25 cellular contexts compared by ENCODE assay signal in genomic region chr12:24366514-24366913, GRCh38.
"Had no signal": no experiment of that assay in that cellular context is flagged by ENCODE, and none has a peak within 500 bp of the region (broad histone marks: within the 10 kb centered on the region; RNA-seq: fewer than 3 reads in every experiment).

No MANE protein-coding gene starts in this region.

- H3K27me3 ChIP-seq: heart left ventricle, pancreas, sigmoid colon, spleen, tibial nerve, uterus had no signal

- H3K27ac ChIP-seq: heart left ventricle, lower lobe of right lung, pancreas, prostate gland, sigmoid colon, spleen, tibial nerve, uterus had no signal

- H3K27ac Mint-ChIP-seq: mesothelial cell of epicardium; naive B cell; natural killer cell; stimulated activated effector memory CD8-positive, alpha-beta T cell treated with anti-CD3 and anti-CD28 coated beads, Interleukin-12 subunit alpha, Interleukin-12 subunit beta, amount 100 ng/mL, for 72 hours; stimulated activated naive CD8-positive, alpha-beta T cell treated with anti-CD3 and anti-CD28 coated beads, Interleukin-15, Interleukin-2, amounts not matched to agents 100 ng/mL and 50 ng/mL, for 24 hours; type B pancreatic cell had no signal

- H3K9me3 ChIP-seq: heart left ventricle, lower lobe of right lung, pancreas, prostate gland, sigmoid colon, spleen, tibial nerve, uterus had no signal

- H3K4me3 Mint-ChIP-seq: mesothelial cell of epicardium; naive B cell; natural killer cell; stimulated activated effector memory CD8-positive, alpha-beta T cell treated with anti-CD3 and anti-CD28 coated beads, Interleukin-12 subunit alpha, Interleukin-12 subunit beta, amount 100 ng/mL, for 72 hours; stimulated activated naive CD8-positive, alpha-beta T cell treated with anti-CD3 and anti-CD28 coated beads, Interleukin-15, Interleukin-2, amounts not matched to agents 100 ng/mL and 50 ng/mL, for 24 hours; type B pancreatic cell had no signal

- H3K27me3 Mint-ChIP-seq: naive B cell; stimulated activated naive CD8-positive, alpha-beta T cell treated with anti-CD3 and anti-CD28 coated beads, Interleukin-15, Interleukin-2, amounts not matched to agents 100 ng/mL and 50 ng/mL, for 24 hours had no signal

- H3K4me1 Mint-ChIP-seq: natural killer cell; stimulated activated effector memory CD8-positive, alpha-beta T cell treated with anti-CD3 and anti-CD28 coated beads, Interleukin-12 subunit alpha, Interleukin-12 subunit beta, amount 100 ng/mL, for 72 hours had no signal

- DNase-seq: heart left ventricle; islet precursor cell; left ventricle myocardium superior; lower lobe of right lung; mammary epithelial cell; mesendoderm; naive B cell; natural killer cell; nucleus accumbens; pancreas; posterior cingulate gyrus; retina; right cardiac atrium; sigmoid colon; small intestine; spleen; stimulated activated CD4-positive, alpha-beta T cell treated with anti-CD3 and anti-CD28 coated beads, Interleukin-4, amount 100 ng/mL, for 24 hours; stimulated activated naive CD4-positive, alpha-beta T cell; uterus had no signal

- H3K4me1 ChIP-seq: heart left ventricle, lower lobe of right lung, pancreas, prostate gland, sigmoid colon, spleen, uterus had no signal

- ATAC-seq: heart left ventricle; left ventricle myocardium superior; lower lobe of right lung; natural killer cell; pancreas; right cardiac atrium; stimulated activated effector memory CD8-positive, alpha-beta T cell treated with anti-CD3 and anti-CD28 coated beads, Interleukin-12 subunit alpha, Interleukin-12 subunit beta, amount 100 ng/mL, for 72 hours had no signal

- H3K36me3 Mint-ChIP-seq: mesothelial cell of epicardium; naive B cell; natural killer cell; stimulated activated effector memory CD8-positive, alpha-beta T cell treated with anti-CD3 and anti-CD28 coated beads, Interleukin-12 subunit alpha, Interleukin-12 subunit beta, amount 100 ng/mL, for 72 hours had no signal

- FAIRE-seq: pancreas, small intestine had no signal

- H3K4me3 ChIP-seq: heart left ventricle, lower lobe of right lung, pancreas, prostate gland, sigmoid colon, spleen, tibial nerve, uterus had no signal

- H3K9me3 Mint-ChIP-seq: mesothelial cell of epicardium; naive B cell; natural killer cell; stimulated activated effector memory CD8-positive, alpha-beta T cell treated with anti-CD3 and anti-CD28 coated beads, Interleukin-12 subunit alpha, Interleukin-12 subunit beta, amount 100 ng/mL, for 72 hours; stimulated activated naive CD8-positive, alpha-beta T cell treated with anti-CD3 and anti-CD28 coated beads, Interleukin-15, Interleukin-2, amounts not matched to agents 100 ng/mL and 50 ng/mL, for 24 hours; type B pancreatic cell had no signal

- H3K36me3 ChIP-seq: heart left ventricle, lower lobe of right lung, pancreas, prostate gland, sigmoid colon, spleen, tibial nerve, uterus had no signal
